In genomic region chr11:81246937-81247336, GRCh38 we compare ENCODE assay signal across 20 cellular contexts.
"Had no signal": no experiment of that assay in that cellular context is flagged by ENCODE, and none has a peak within 500 bp of the region (broad histone marks: within the 10 kb centered on the region; RNA-seq: fewer than 3 reads in every experiment).

No MANE protein-coding gene starts in this region.

- H3K4me1 ChIP-seq: foreskin keratinocyte, sigmoid colon had no signal

- H3K4me3 ChIP-seq: sigmoid colon, skin epidermis, stomach, thoracic aorta had no signal

- H3K27ac ChIP-seq: foreskin keratinocyte, sigmoid colon, skin epidermis, stomach, thoracic aorta had no signal

- H3K4me1 Mint-ChIP-seq: natural killer cell, neural crest cell had no signal

- FAIRE-seq: colon, endothelial cell of umbilical vein, urothelium cell line had no signal

- H3K9me3 Mint-ChIP-seq: endodermal cell, neural crest cell had no signal

- H3K9me3 ChIP-seq: sigmoid colon, stomach, thoracic aorta had no signal

- ATAC-seq: foreskin keratinocyte, natural killer cell had no signal

- H3K4me3 Mint-ChIP-seq: endodermal cell, natural killer cell, neural crest cell had no signal

- H3K27ac Mint-ChIP-seq: endodermal cell, natural killer cell had no signal

- H3K36me3 Mint-ChIP-seq: natural killer cell had no signal

- DNase-seq: dermis blood vessel endothelial cell; effector CD4-positive, alpha-beta T cell; endodermal cell; erythroblast; foreskin keratinocyte; mesendoderm; natural killer cell; posterior cingulate gyrus; sigmoid colon; stimulated activated CD4-positive, alpha-beta T cell treated with anti-CD3 and anti-CD28 coated beads, Interleukin-12 subunit alpha, Interleukin-12 subunit beta, amount 100 ng/mL, for 4 hours; stimulated activated naive CD4-positive, alpha-beta T cell; stomach; substantia nigra; trophoblast cell had no signal

- H3K27me3 ChIP-seq: sigmoid colon, stomach had no signal

- H3K36me3 ChIP-seq: sigmoid colon, stomach, thoracic aorta had no signal
